In the genomic region with DNA sequence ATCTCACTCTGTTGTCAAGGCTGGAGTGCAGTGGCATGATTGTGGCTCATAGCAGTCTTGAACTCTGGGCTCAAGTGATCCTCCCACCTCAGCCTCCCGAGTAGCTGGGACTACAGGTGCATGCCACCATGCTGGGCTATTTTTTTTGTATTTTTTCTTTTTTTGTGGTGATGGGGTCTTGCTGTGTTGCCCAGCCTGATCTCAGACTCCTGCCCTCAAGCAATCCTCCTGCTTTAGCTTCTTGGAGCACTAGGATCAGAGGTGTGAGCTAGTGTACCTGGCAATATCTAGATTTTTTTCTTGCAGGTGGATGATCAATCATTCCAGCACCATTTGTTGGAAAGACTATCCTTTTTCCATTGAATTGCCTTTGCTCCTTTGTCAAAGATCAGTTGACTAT, we compare ENCODE assay signal across 1 cellular context.
TF ChIP-seq lines count a peak whose summit lies in the region.

No MANE protein-coding gene starts in this region.

TF ChIP-seq in K562, 482 proteins besides CTCF, POLR2A, EP300 and RAD21 (continued from another document):
- TF ChIP-seq, protein P1, sequence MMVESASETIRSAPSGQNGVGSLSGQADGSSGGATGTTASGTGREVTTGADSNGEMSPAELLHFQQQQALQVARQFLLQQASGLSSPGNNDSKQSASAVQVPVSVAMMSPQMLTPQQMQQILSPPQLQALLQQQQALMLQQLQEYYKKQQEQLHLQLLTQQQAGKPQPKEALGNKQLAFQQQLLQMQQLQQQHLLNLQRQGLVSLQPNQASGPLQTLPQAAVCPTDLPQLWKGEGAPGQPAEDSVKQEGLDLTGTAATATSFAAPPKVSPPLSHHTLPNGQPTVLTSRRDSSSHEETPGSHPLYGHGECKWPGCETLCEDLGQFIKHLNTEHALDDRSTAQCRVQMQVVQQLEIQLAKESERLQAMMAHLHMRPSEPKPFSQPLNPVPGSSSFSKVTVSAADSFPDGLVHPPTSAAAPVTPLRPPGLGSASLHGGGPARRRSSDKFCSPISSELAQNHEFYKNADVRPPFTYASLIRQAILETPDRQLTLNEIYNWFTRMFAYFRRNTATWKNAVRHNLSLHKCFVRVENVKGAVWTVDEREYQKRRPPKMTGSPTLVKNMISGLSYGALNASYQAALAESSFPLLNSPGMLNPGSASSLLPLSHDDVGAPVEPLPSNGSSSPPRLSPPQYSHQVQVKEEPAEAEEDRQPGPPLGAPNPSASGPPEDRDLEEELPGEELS (CRISPR knock-in tag; IDR thresholded peaks at IDR 0.05; ENCODE audit: borderline replicate concordance): no peak
- TF ChIP-seq NFXL1 (CRISPR knock-in tag; IDR thresholded peaks at IDR 0.05): no peak
- no peak for TF ChIP-seq ETS2 (tag; IDR thresholded peaks at IDR 0.05; ENCODE audit: borderline replicate concordance, poor library complexity, severe bottlenecking)
